6 cellular contexts compared by ENCODE assay signal in genomic region chr9:61982727-61983126, GRCh38.
DNase-seq lines count a peak whose midpoint lies in the region; FAIRE-seq and TF ChIP-seq lines count a peak whose summit lies in the region.
"Not testable (repeated sequence)": the region's sequence is repeated elsewhere in the genome, so short reads cannot be mapped to it uniquely, and the experiment has no call there.

No MANE protein-coding gene starts in this region.

- not testable (repeated sequence) for H3K4me3 ChIP-seq in kidney (ENCODE audit: low read length in 2 of 2); sigmoid colon

- H3K9me3 Mint-ChIP-seq in H9; chondrocyte (ENCODE audit: low read depth); glutamatergic neuron (ENCODE audit: unreplicated experiment): not testable (repeated sequence)

- H3T11ph ChIP-seq in H9 (ENCODE audit: low read length), result not testable (repeated sequence)

- not testable (repeated sequence) for H3K27ac ChIP-seq in H9 (ENCODE audit: insufficient read length, low read depth, low read length); kidney (ENCODE audit: low read depth in 2 of 2, low read length in 2 of 2); sigmoid colon

- H3K9me3 ChIP-seq in H9 (ENCODE audit: control insufficient read depth, low read depth, low read length); kidney (ENCODE audit: control insufficient read depth in 1 of 2, low read length in 2 of 2); sigmoid colon: not testable (repeated sequence)

- not testable (repeated sequence) for H3K79me1 ChIP-seq in H9 (ENCODE audit: insufficient read depth, low read depth, low read length, poor library complexity, severe bottlenecking)

- not testable (repeated sequence) for H3K23ac ChIP-seq in H9 (ENCODE audit: insufficient read length, low read depth, low read length)

- not testable (repeated sequence) for H2AFZ ChIP-seq in H9 (ENCODE audit: low read length)

- not testable (repeated sequence) for H2AK5ac ChIP-seq in H9 (ENCODE audit: insufficient read length, low read length)

- H3K36me3 Mint-ChIP-seq in H9 (ENCODE audit: insufficient read depth in 1 of 3, low read depth in 3 of 3); chondrocyte (ENCODE audit: low read depth); glutamatergic neuron (ENCODE audit: unreplicated experiment): not testable (repeated sequence)

- not testable (repeated sequence) for H2BK120ac ChIP-seq in H9 (ENCODE audit: low read depth, low read length, poor library complexity, severe bottlenecking)

- H3K14ac ChIP-seq in H9 (ENCODE audit: insufficient read depth, low read length), result not testable (repeated sequence)

- H3K23me2 ChIP-seq in H9 (ENCODE audit: insufficient read length, low read depth, low read length, poor library complexity, severe bottlenecking), result not testable (repeated sequence)

- not testable (repeated sequence) for H3K4me3 Mint-ChIP-seq in H9; chondrocyte (ENCODE audit: unreplicated experiment); glutamatergic neuron (ENCODE audit: unreplicated experiment)

- H3K27me3 ChIP-seq in H9 (ENCODE audit: insufficient read depth, low read length); sigmoid colon: not testable (repeated sequence)

- not testable (repeated sequence) for H4K91ac ChIP-seq in H9 (ENCODE audit: insufficient read length, low read depth, low read length)

- not testable (repeated sequence) for H4K20me1 ChIP-seq in H9 (ENCODE audit: control insufficient read depth, insufficient read depth, insufficient read length)

- TF ChIP-seq POLR2A in sigmoid colon (IDR thresholded peaks at IDR 0.05), result not testable (repeated sequence)

- H3K4me1 Mint-ChIP-seq in H9; chondrocyte (ENCODE audit: low read depth); glutamatergic neuron (ENCODE audit: low read depth, unreplicated experiment): not testable (repeated sequence)

- H4K5ac ChIP-seq in H9 (ENCODE audit: insufficient read length, low read depth, low read length), result not testable (repeated sequence)

- not testable (repeated sequence) for H2BK12ac ChIP-seq in H9 (ENCODE audit: insufficient read length, low read depth, low read length)

- not testable (repeated sequence) for H3K27me3 Mint-ChIP-seq in H9 (ENCODE audit: low read depth); chondrocyte (ENCODE audit: low read depth); glutamatergic neuron (ENCODE audit: unreplicated experiment)

- intact Hi-C loops in kidney (cut with DNase I); sigmoid colon (cut with DNase I): not testable (repeated sequence)

- not testable (repeated sequence) for H2BK15ac ChIP-seq in H9 (ENCODE audit: low read depth, low read length)

- not testable (repeated sequence) for H2BK5ac ChIP-seq in H9 (ENCODE audit: insufficient read length, low read length)

- H3K4ac ChIP-seq in H9 (ENCODE audit: low read depth, low read length), result not testable (repeated sequence)

- H4K8ac ChIP-seq in H9 (replicated peaks; ENCODE audit: insufficient read length, low read depth, low read length), result not testable (repeated sequence)

- DNase-seq in H9 (peak; percentile 3), chondrocyte (ENCODE audit: low spot score) (peak; percentile 52), glutamatergic neuron (peak; percentile 17), kidney (peak; percentile 36), medulla oblongata (ENCODE audit: extremely low spot score) (peak; percentile 0), sigmoid colon (peak; percentile 20)

- no CpG with 5 or more reads among the region's 16 CpGs for WGBS in H9 (ENCODE audit: extremely low coverage, insufficient read length, low lambda C conversion rate)
- 89 to 90% methylated on average over 15 of the region's 16 CpGs for WGBS in sigmoid colon, 2 donors

- not testable (repeated sequence) for H2BK20ac ChIP-seq in H9 (ENCODE audit: low read depth, low read length, poor library complexity, severe bottlenecking)

- not testable (repeated sequence) for TF ChIP-seq EP300 in sigmoid colon (IDR thresholded peaks at IDR 0.05)

- H3K79me2 ChIP-seq in H9 (ENCODE audit: insufficient read depth, low read length), result not testable (repeated sequence)

- H3K4me2 ChIP-seq in H9 (ENCODE audit: insufficient read depth, insufficient read length, low read length), result not testable (repeated sequence)

- FAIRE-seq in kidney (lab: Jason Lieb, UNC), result not testable (repeated sequence)

- H3K18ac ChIP-seq in H9 (ENCODE audit: insufficient read length, low read depth, low read length), result not testable (repeated sequence)

- H3K56ac ChIP-seq in H9 (ENCODE audit: insufficient read length, low read depth, low read length), result not testable (repeated sequence)

- not testable (repeated sequence) for H3K36me3 ChIP-seq in kidney (ENCODE audit: control insufficient read depth in 1 of 2, insufficient read depth in 2 of 2, low read length in 2 of 2); sigmoid colon

- H3K27ac Mint-ChIP-seq in H9; chondrocyte (ENCODE audit: unreplicated experiment); glutamatergic neuron (ENCODE audit: unreplicated experiment): not testable (repeated sequence)

- H3K9ac ChIP-seq in H9 (ENCODE audit: extremely low read depth, insufficient read length, low read length); kidney (ENCODE audit: low read length in 2 of 2): not testable (repeated sequence)

- not testable (repeated sequence) for H3K4me1 ChIP-seq in H9 (ENCODE audit: insufficient read depth, low read length); kidney (ENCODE audit: control insufficient read depth in 1 of 2, insufficient read depth in 1 of 2, low read depth in 1 of 2, low read length in 2 of 2); sigmoid colon

- not testable (repeated sequence) for TF ChIP-seq CTCF in H9 (conservative IDR thresholded peaks at IDR 0.05); chondrocyte (IDR thresholded peaks at IDR 0.05); glutamatergic neuron (IDR thresholded peaks at IDR 0.05; ENCODE audit: partially characterized antibody, unreplicated experiment); kidney (IDR thresholded peaks at IDR 0.05; ENCODE audit: borderline replicate concordance, extremely low read depth, insufficient read depth); sigmoid colon (IDR thresholded peaks at IDR 0.05)

Comparison
In these comparisons a context has a peak if more than half of its experiments do, and no peak if none do; other contexts are left out.
1. DNase-seq: peak in every context shown above with its lines; median percentile 52 in chondrocyte; 36 in kidney; 20 in sigmoid colon; 17 in glutamatergic neuron; 3 in H9; 0 in medulla oblongata.